ENCODE assay signal across 13 cellular contexts in genomic region chr11:47572715-47573255, GRCh38. TPM values are rescaled to one million over a fixed set of nuclear protein-coding genes. Genes with fewer than 3 reads are reported as not detected.
DNase-seq lines count a peak whose midpoint lies in the region; ATAC-seq lines count a peak whose summit lies in the region.
"Had no signal": no experiment of that assay in that cellular context is flagged by ENCODE, and none has a peak within 500 bp of the region (broad histone marks: within the 10 kb centered on the region; RNA-seq: fewer than 3 reads in every experiment).

No MANE protein-coding gene starts in this region.

- H3K4me3 Mint-ChIP-seq in activated naive CD8-positive, alpha-beta T cell treated with anti-CD3 and anti-CD28 coated beads, Interleukin-2, amount 50 U/mL, for 24 hours = no peak overlapping the region

- peaks cover 18% of the 10 kb centered on the region for H3K4me1 Mint-ChIP-seq in activated naive CD8-positive, alpha-beta T cell treated with anti-CD3 and anti-CD28 coated beads, Interleukin-2, amount 50 U/mL, for 24 hours

- H3K36me3 ChIP-seq in GM23248 (ENCODE audit: low read depth) = peaks cover 9% of the 10 kb centered on the region; the same call in 1 of the 2 replicates

- no peaks in the 10 kb centered on the region for H3K27me3 Mint-ChIP-seq in activated naive CD8-positive, alpha-beta T cell treated with anti-CD3 and anti-CD28 coated beads, Interleukin-2, amount 50 U/mL, for 24 hours
- H3K27me3 Mint-ChIP-seq: brain had no signal

- intact Hi-C loops in Right ventricle myocardium inferior (cut with DNase I) = no loop called here
- intact Hi-C loops in sciatic nerve (cut with DNase I) = no loop called here

- H3K79me2 ChIP-seq in GM23248 (ENCODE audit: insufficient read depth) = peaks cover 79% of the 10 kb centered on the region

- H3K36me3 Mint-ChIP-seq in activated naive CD8-positive, alpha-beta T cell treated with anti-CD3 and anti-CD28 coated beads, Interleukin-2, amount 50 U/mL, for 24 hours (ENCODE audit: low read depth) = peaks cover 42% of the 10 kb centered on the region

- peaks cover 31% of the 10 kb centered on the region for H3F3A ChIP-seq in GM23248 (ENCODE audit: insufficient read depth)

- no peaks in the 10 kb centered on the region for H3K9me3 Mint-ChIP-seq in activated naive CD8-positive, alpha-beta T cell treated with anti-CD3 and anti-CD28 coated beads, Interleukin-2, amount 50 U/mL, for 24 hours
- H3K9me3 Mint-ChIP-seq: brain had no signal

- peaks cover 23% of the 10 kb centered on the region for H3K4me1 ChIP-seq in GM23248 (ENCODE audit: insufficient read depth)

- in situ Hi-C loops in GM23248 (cut with MboI) = no loop called here

- H3K4me2 ChIP-seq in GM23248 (ENCODE audit: unreplicated experiment) = peak overlapping the region; percentile 72

- WGBS in GM23248 (ENCODE audit: low coverage in 1 of 2, low lambda C conversion rate in 2 of 2, missing lambda C conversion rate in 2 of 2), 2 experiments = 63 to 72% methylated on average over 8 of the region's 8 CpGs

- H3K9me2 ChIP-seq in GM23248 (ENCODE audit: insufficient read depth) = no peaks in the 10 kb centered on the region

- H3K4me3 ChIP-seq in GM23248 = no peak overlapping the region; the same call in 1 of the 2 replicates

- peak overlapping the region; percentile 80 for H3K27ac ChIP-seq in GM23248

- H3K27ac Mint-ChIP-seq in activated naive CD8-positive, alpha-beta T cell treated with anti-CD3 and anti-CD28 coated beads, Interleukin-2, amount 50 U/mL, for 24 hours = peak overlapping the region; percentile 22

- H3K9ac ChIP-seq in GM23248 = peak overlapping the region; percentile 53; the same call in 1 of the 2 replicates

- DNase-seq in GM23248 (peak; percentile 33), Right ventricle myocardium inferior (ENCODE audit: missing footprints) (no peak), sciatic nerve (ENCODE audit: low spot score) (peak; percentile 56), NCI-H187 (lab: John Stamatoyannopoulos, UW) (no peak)
- no peak for DNase-seq in activated naive CD8-positive, alpha-beta T cell treated with anti-CD3 and anti-CD28 coated beads, Interleukin-2, amount 50 U/mL, for 24 hours
- DNase-seq: NCI-H510A, RPMI8226 had no signal

- no peak overlapping the region for H2AFZ ChIP-seq in GM23248

- no peaks in the 10 kb centered on the region for H3K9me3 ChIP-seq in GM23248 (ENCODE audit: low read depth)

- no peaks in the 10 kb centered on the region for H4K20me1 ChIP-seq in GM23248 (ENCODE audit: insufficient read depth)

- no peak for ATAC-seq in activated naive CD8-positive, alpha-beta T cell treated with anti-CD3 and anti-CD28 coated beads, Interleukin-2, amount 50 U/mL, for 24 hours
- ATAC-seq in Right ventricle myocardium inferior (peak; percentile 6), sciatic nerve (peak; percentile 37), HG03571 (IDR thresholded peaks at IDR 0.05; ENCODE audit: unreplicated experiment) (no peak), GM18907 (IDR thresholded peaks at IDR 0.05; ENCODE audit: unreplicated experiment) (no peak), HG02571 (IDR thresholded peaks at IDR 0.05; ENCODE audit: unreplicated experiment) (no peak)
- ATAC-seq: esophagus mucosa had no signal

- H3K27me3 ChIP-seq in GM23248 (replicated peaks; ENCODE audit: insufficient read depth) = no peaks in the 10 kb centered on the region

RNA-seq across cellular contexts. Expression of gene KBTBD4, which starts 6.0 kb away (rescaled TPM):
- total RNA-seq in GM23248 (2014; rRNA removed; shearing (Covaris generic)) = 26.6 and 35.5 TPM in 2 replicates
- 16.8 and 18.4 TPM in 2 replicates for polyA plus RNA-seq in GM23248 (2016; fragmentation: Nextera tagmentation; extraction: Ambion mirVana)
- total RNA-seq in Right ventricle myocardium inferior (13.1 TPM), sciatic nerve (12.5 TPM)

RNA-seq across cellular contexts. Expression of gene NDUFS3, which starts 6.1 kb away (rescaled TPM):
- 52.5 and 80.8 TPM in 2 replicates for total RNA-seq in GM23248 (2014; rRNA removed; shearing (Covaris generic))
- 74.4 and 84.6 TPM in 2 replicates for polyA plus RNA-seq in GM23248 (2016; fragmentation: Nextera tagmentation; extraction: Ambion mirVana)
- total RNA-seq in Right ventricle myocardium inferior (342 TPM), sciatic nerve (46.0 TPM)

RNA-seq across cellular contexts. Expression of gene PTPMT1, which starts 7.4 kb away (rescaled TPM):
- total RNA-seq in GM23248 (2014; rRNA removed; shearing (Covaris generic)) = 68.7 and 90.2 TPM in 2 replicates
- polyA plus RNA-seq in GM23248 (2016; fragmentation: Nextera tagmentation; extraction: Ambion mirVana) = 78.4 and 82.2 TPM in 2 replicates
- total RNA-seq in Right ventricle myocardium inferior (22.5 TPM), sciatic nerve (31.3 TPM)

RNA-seq across cellular contexts. Expression of gene FAM180B, which starts 13.7 kb away (rescaled TPM):
- total RNA-seq in GM23248 (2014; rRNA removed; shearing (Covaris generic)) = not detected in 2 replicates
- polyA plus RNA-seq in GM23248 (2016; fragmentation: Nextera tagmentation; extraction: Ambion mirVana) = not detected in 2 replicates
- total RNA-seq in Right ventricle myocardium inferior = 0.22 TPM
- total RNA-seq in sciatic nerve = 3.0 TPM
- total RNA-seq: esophagus mucosa, M059J had no signal

RNA-seq across cellular contexts. Expression of gene CELF1, which starts 19.9 kb away (rescaled TPM):
- 70.9 and 71.6 TPM in 2 replicates for total RNA-seq in GM23248 (2014; rRNA removed; shearing (Covaris generic))
- polyA plus RNA-seq in GM23248 (2016; fragmentation: Nextera tagmentation; extraction: Ambion mirVana) = 51.7 and 52.0 TPM in 2 replicates
- total RNA-seq in Right ventricle myocardium inferior = 96.2 TPM
- total RNA-seq in sciatic nerve = 113 TPM

Comparison
In these comparisons a context has a peak if more than half of its experiments do, and no peak if none do; other contexts are left out.
1. DNase-seq: peak in GM23248 (single experiment) and sciatic nerve (single experiment); none in activated naive CD8-positive, alpha-beta T cell treated with anti-CD3 and anti-CD28 coated beads, Interleukin-2, amount 50 U/mL, for 24 hours (single experiment), Right ventricle myocardium inferior (single experiment) and NCI-H187 (0 of 2).
2. ATAC-seq: peak in Right ventricle myocardium inferior (single experiment) and sciatic nerve (single experiment); none in activated naive CD8-positive, alpha-beta T cell treated with anti-CD3 and anti-CD28 coated beads, Interleukin-2, amount 50 U/mL, for 24 hours (single experiment), HG03571 (single experiment), GM18907 (single experiment) and HG02571 (single experiment).